In the genomic region with DNA sequence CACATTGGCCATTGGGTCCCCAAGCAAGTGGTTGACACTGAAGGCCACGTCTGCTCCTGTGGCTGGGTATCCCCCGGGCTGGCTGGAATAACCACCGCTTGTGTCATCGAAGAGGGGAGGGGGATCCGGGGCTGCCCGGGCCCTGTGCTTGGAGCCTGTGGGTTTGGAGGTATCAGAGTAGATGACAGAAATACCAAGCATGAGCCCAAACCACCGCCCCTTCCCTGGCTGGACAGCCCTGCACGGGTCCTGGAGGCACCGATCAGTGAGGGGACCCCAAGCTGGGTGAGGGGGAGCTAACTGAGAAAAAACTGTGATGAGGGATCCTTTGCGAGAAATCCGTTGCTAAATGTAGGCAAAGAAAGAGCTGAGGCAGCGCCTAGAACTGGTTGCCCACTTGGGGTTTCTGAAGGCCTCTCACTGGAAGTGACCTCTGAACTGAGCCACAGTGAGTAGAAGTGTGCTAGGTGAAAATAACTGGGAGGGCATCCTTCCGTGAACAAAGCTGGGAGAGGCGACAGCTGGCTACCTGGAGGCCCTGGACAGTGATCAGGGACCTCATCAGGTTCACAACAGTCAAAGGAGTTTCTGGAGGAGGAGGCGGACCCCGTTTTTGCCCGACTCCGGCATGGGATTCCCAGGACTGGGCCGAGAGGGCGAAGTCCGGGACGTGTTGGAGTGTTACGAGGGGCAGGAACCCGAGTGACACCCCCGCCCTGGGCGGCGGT, we compare ENCODE assay signal across 2 cellular contexts.
TF ChIP-seq lines count a peak whose summit lies in the region.

No MANE protein-coding gene starts in this region.

TF ChIP-seq in GM12878, 131 proteins besides CTCF, POLR2A, EP300 and RAD21:
- TF ChIP-seq NFYA (IDR thresholded peaks at IDR 0.05; ENCODE audit: borderline replicate concordance, low read depth, low read length) = no peak
- TF ChIP-seq NR2F1 (conservative IDR thresholded peaks at IDR 0.05) = peak; percentile 66; the same call in 1 of the 2 replicates
- TF ChIP-seq ZBED1 (IDR thresholded peaks at IDR 0.05; ENCODE audit: borderline replicate concordance) = no peak
- TF ChIP-seq IKZF2 (IDR thresholded peaks at IDR 0.05) = peak in 1 of 2 experiments; percentile 9; a peak in 1 of 4 replicates
- TF ChIP-seq EGR1 (IDR thresholded peaks at IDR 0.05; ENCODE audit: borderline replicate concordance in 1 of 2, low read depth in 2 of 2, low read length in 2 of 2) = 0 out of 3 replicates have a peak, but pooled peaks of 1 of the 2 experiments have one; percentile 0
- TF ChIP-seq, protein P1, sequence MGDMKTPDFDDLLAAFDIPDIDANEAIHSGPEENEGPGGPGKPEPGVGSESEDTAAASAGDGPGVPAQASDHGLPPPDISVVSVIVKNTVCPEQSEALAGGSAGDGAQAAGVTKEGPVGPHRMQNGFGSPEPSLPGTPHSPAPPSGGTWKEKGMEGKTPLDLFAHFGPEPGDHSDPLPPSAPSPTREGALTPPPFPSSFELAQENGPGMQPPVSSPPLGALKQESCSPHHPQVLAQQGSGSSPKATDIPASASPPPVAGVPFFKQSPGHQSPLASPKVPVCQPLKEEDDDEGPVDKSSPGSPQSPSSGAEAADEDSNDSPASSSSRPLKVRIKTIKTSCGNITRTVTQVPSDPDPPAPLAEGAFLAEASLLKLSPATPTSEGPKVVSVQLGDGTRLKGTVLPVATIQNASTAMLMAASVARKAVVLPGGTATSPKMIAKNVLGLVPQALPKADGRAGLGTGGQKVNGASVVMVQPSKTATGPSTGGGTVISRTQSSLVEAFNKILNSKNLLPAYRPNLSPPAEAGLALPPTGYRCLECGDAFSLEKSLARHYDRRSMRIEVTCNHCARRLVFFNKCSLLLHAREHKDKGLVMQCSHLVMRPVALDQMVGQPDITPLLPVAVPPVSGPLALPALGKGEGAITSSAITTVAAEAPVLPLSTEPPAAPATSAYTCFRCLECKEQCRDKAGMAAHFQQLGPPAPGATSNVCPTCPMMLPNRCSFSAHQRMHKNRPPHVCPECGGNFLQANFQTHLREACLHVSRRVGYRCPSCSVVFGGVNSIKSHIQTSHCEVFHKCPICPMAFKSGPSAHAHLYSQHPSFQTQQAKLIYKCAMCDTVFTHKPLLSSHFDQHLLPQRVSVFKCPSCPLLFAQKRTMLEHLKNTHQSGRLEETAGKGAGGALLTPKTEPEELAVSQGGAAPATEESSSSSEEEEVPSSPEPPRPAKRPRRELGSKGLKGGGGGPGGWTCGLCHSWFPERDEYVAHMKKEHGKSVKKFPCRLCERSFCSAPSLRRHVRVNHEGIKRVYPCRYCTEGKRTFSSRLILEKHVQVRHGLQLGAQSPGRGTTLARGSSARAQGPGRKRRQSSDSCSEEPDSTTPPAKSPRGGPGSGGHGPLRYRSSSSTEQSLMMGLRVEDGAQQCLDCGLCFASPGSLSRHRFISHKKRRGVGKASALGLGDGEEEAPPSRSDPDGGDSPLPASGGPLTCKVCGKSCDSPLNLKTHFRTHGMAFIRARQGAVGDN (IDR thresholded peaks at IDR 0.05) = peak; percentile 33; the same call in 1 of the 2 replicates
- TF ChIP-seq MTA3 (IDR thresholded peaks at IDR 0.05; ENCODE audit: borderline replicate concordance, low read length) = no peak
- TF ChIP-seq, protein P2, sequence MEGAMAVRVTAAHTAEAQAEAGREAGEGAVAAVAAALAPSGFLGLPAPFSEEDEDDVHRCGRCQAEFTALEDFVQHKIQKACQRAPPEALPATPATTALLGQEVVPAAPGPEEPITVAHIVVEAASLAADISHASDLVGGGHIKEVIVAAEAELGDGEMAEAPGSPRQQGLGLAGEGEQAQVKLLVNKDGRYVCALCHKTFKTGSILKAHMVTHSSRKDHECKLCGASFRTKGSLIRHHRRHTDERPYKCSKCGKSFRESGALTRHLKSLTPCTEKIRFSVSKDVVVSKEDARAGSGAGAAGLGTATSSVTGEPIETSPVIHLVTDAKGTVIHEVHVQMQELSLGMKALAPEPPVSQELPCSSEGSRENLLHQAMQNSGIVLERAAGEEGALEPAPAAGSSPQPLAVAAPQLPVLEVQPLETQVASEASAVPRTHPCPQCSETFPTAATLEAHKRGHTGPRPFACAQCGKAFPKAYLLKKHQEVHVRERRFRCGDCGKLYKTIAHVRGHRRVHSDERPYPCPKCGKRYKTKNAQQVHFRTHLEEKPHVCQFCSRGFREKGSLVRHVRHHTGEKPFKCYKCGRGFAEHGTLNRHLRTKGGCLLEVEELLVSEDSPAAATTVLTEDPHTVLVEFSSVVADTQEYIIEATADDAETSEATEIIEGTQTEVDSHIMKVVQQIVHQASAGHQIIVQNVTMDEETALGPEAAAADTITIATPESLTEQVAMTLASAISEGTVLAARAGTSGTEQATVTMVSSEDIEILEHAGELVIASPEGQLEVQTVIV (IDR thresholded peaks at IDR 0.05; ENCODE audit: borderline replicate concordance, partially characterized antibody) = no peak
- peak; percentile 73; the same call in 1 of the 2 replicates for TF ChIP-seq SMARCA5 (IDR thresholded peaks at IDR 0.05)
- no peak for TF ChIP-seq SIN3A (IDR thresholded peaks at IDR 0.05; ENCODE audit: low read depth, low read length)
- TF ChIP-seq, protein P3, sequence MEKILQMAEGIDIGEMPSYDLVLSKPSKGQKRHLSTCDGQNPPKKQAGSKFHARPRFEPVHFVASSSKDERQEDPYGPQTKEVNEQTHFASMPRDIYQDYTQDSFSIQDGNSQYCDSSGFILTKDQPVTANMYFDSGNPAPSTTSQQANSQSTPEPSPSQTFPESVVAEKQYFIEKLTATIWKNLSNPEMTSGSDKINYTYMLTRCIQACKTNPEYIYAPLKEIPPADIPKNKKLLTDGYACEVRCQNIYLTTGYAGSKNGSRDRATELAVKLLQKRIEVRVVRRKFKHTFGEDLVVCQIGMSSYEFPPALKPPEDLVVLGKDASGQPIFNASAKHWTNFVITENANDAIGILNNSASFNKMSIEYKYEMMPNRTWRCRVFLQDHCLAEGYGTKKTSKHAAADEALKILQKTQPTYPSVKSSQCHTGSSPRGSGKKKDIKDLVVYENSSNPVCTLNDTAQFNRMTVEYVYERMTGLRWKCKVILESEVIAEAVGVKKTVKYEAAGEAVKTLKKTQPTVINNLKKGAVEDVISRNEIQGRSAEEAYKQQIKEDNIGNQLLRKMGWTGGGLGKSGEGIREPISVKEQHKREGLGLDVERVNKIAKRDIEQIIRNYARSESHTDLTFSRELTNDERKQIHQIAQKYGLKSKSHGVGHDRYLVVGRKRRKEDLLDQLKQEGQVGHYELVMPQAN (conservative IDR thresholded peaks at IDR 0.05) = peak; percentile 84; the same call in 1 of the 2 replicates
TF ChIP-seq in GM12878: peak in this region for 6.

TF ChIP-seq in liver, 16 proteins besides CTCF, POLR2A, EP300 and RAD21:
- TF ChIP-seq JUND (IDR thresholded peaks at IDR 0.05) (no peak), HNF4A (conservative IDR thresholded peaks at IDR 0.05) (peak; percentile 66 to 73), RXRA (IDR thresholded peaks at IDR 0.05) (peak; percentile 32 to 45)
